Comparison of ENCODE assay signal across 13 cellular contexts in the genomic region with DNA sequence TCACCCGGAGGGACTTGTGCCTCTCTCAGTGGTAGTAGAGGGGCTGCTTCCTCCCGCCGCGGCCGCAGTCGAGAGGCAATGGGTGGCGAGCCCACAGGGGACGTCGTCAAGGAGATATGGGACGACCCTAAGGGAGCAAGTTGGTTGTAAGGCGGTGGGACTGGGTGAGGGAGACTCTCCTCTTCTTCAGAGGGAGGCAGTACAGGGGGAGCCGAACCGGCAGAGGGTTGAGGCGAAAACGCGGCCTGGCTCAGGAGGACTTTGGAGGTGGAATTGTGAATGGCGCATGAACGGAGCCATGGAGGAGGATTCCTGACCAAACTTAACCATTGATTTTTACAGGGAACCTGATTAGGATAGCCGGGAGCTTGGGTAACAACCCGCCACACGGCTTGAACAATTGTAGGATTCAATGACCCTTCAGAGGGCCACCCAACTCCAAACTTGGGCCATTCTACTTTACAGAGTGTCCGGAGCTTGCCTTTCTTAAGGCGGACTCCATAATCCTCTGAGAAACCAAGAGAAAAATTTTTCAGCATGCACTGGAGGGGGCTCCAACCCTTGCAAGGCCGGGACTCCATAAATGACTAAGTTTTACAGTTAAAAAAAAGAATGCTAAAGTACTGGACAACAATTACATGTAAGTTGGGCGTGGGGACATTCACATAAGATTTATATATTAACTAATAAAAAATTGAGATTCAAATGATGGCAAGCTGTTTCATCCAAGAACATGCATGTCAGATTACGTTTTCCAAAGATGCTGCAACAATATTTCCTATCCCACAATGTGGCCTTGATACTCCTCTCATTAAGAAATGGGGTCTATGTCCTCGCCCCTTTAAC.
DNase-seq lines count a peak whose midpoint lies in the region; ATAC-seq and TF ChIP-seq lines count a peak whose summit lies in the region.
"Had no signal": no experiment of that assay in that cellular context is flagged by ENCODE, and none has a peak within 500 bp of the region (broad histone marks: within the 10 kb centered on the region; RNA-seq: fewer than 3 reads in every experiment).

No MANE protein-coding gene starts in this region.

- ATAC-seq in RWPE2 (ENCODE audit: low read depth) (no peak), HG02610 (IDR thresholded peaks at IDR 0.05; ENCODE audit: unreplicated experiment) (no peak), GM19455 (IDR thresholded peaks at IDR 0.05; ENCODE audit: unreplicated experiment) (no peak)

- no peak overlapping the region for H3K4me3 ChIP-seq in RWPE2 (ENCODE audit: severe bottlenecking)
- H3K4me3 ChIP-seq in iPS-18a (ENCODE audit: low read length): peak overlapping the region; percentile 88
- no peak overlapping the region for H3K4me3 ChIP-seq in subcutaneous abdominal adipose tissue (ENCODE audit: low read depth in 1 of 5, low read length in 5 of 5)

- H3K36me3 ChIP-seq in RWPE2 (ENCODE audit: low read depth) (no peaks in the 10 kb centered on the region), iPS-18a (ENCODE audit: control insufficient read depth, low read depth, low read length) (no peaks in the 10 kb centered on the region), subcutaneous abdominal adipose tissue (ENCODE audit: control insufficient read depth in 5 of 5, insufficient read depth in 5 of 5, low read length in 5 of 5) (peaks cover 0 to 4% (median 0%) of the 10 kb centered on the region in 5 donors)
- H3K36me3 ChIP-seq: tibial artery had no signal

- DNase-seq in DMS 273 (lab: John Stamatoyannopoulos, UW; ENCODE audit: unreplicated experiment) (peak; percentile 19), DMS 273 treated with DMSO at 0.1 percent for 48 hours (lab: John Stamatoyannopoulos, UW) (no peak), RWPE2 (ENCODE audit: low spot score) (no peak)
- no peak for DNase-seq in activated CD4-positive, alpha-beta T cell treated with anti-CD3 and anti-CD28 coated beads, Interleukin-2, amount 50 U/mL, for 4 hours
- DNase-seq: activated naive CD8-positive, alpha-beta T cell treated with anti-CD3 and anti-CD28 coated beads for 36 hours; CD4-positive, CD25-positive, alpha-beta regulatory T cell; NCI-H446 treated with DMSO at 0.1 percent for 48 hours; tibial artery had no signal

- H3K4me1 ChIP-seq in RWPE2 (ENCODE audit: insufficient read depth, poor library complexity, severe bottlenecking): peaks cover 21% of the 10 kb centered on the region
- H3K4me1 ChIP-seq in iPS-18a (ENCODE audit: control insufficient read depth, low read depth, low read length): peaks cover 10% of the 10 kb centered on the region
- H3K4me1 ChIP-seq in subcutaneous abdominal adipose tissue (ENCODE audit: control insufficient read depth in 5 of 5, insufficient read depth in 5 of 5, low read length in 5 of 5): peaks cover 0 to 27% (median 10%) of the 10 kb centered on the region in 5 donors

- TF ChIP-seq CTCF in RWPE2 (IDR thresholded peaks at IDR 0.05; ENCODE audit: poor library complexity, severe bottlenecking): no peak

- H3K27me3 ChIP-seq in RWPE2 (ENCODE audit: insufficient read depth, poor library complexity, severe bottlenecking): no peaks in the 10 kb centered on the region
- H3K27me3 ChIP-seq in iPS-18a (ENCODE audit: control insufficient read depth, insufficient read depth, low read length): peaks cover 42% of the 10 kb centered on the region
- H3K27me3 ChIP-seq in subcutaneous abdominal adipose tissue (ENCODE audit: control insufficient read depth in 5 of 5, insufficient read depth in 4 of 5, low read length in 5 of 5): no peaks in the 10 kb centered on the region
- H3K27me3 ChIP-seq: tibial artery had no signal

- H3K27ac ChIP-seq in RWPE2 (ENCODE audit: poor library complexity, severe bottlenecking) (peak overlapping the region; percentile 39), iPS-18a (ENCODE audit: low read length) (no peak overlapping the region), subcutaneous abdominal adipose tissue (ENCODE audit: low read depth, low read length) (peak overlapping the region; percentile 50)
- H3K27ac ChIP-seq: 22Rv1, tibial artery had no signal

- H3K9me3 ChIP-seq in RWPE2 (ENCODE audit: severe bottlenecking) (no peaks in the 10 kb centered on the region), iPS-18a (ENCODE audit: control insufficient read depth, low read depth, low read length) (no peaks in the 10 kb centered on the region), subcutaneous abdominal adipose tissue (ENCODE audit: control insufficient read depth in 5 of 5, low read length in 5 of 5) (no peaks in the 10 kb centered on the region)
- H3K9me3 ChIP-seq: tibial artery had no signal

- peak overlapping the region; percentile 50 for H3K9ac ChIP-seq in iPS-18a (ENCODE audit: low read length)
- no peak overlapping the region for H3K9ac ChIP-seq in subcutaneous abdominal adipose tissue (ENCODE audit: low read length in 5 of 5)
